In the genomic region with DNA sequence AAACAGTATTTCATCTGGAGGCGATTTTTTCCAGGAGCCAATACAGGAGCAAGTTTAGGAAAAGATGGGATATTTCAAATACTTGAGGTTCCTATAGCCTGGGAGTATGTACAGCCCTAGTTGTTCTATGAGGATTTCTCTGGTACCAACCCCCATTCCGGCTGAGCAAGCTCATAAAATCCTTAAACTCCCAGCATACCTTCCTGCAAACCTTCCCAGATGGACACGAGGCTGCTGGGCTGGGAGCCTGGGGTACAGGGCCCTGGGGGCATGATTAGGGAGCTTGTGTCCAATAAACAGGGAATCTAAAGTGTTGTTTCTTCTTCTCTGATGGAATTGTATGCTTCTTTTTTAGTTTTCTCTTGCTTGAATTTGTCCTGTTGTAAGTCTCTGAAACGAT, we compare ENCODE assay signal across 9 cellular contexts. TPM values are rescaled to one million over a fixed set of nuclear protein-coding genes. Genes with fewer than 3 reads are reported as not detected.
DNase-seq lines count a peak whose midpoint lies in the region; ATAC-seq, FAIRE-seq and TF ChIP-seq lines count a peak whose summit lies in the region.
"Had no signal": no experiment of that assay in that cellular context is flagged by ENCODE, and none has a peak within 500 bp of the region (broad histone marks: within the 10 kb centered on the region; RNA-seq: fewer than 3 reads in every experiment).

No MANE protein-coding gene starts in this region.

- TF ChIP-seq CTCF in kidney (IDR thresholded peaks at IDR 0.05; ENCODE audit: borderline replicate concordance, extremely low read depth, insufficient read depth) (no peak), tibial artery (IDR thresholded peaks at IDR 0.05) (no peak)

- peaks cover 0 to 13% of the 10 kb centered on the region in 2 donors for H3K4me1 ChIP-seq in kidney (ENCODE audit: control insufficient read depth in 1 of 2, insufficient read depth in 1 of 2, low read depth in 1 of 2, low read length in 2 of 2)
- peaks cover 0 to 16% (median 7%) of the 10 kb centered on the region in 4 donors for H3K4me1 ChIP-seq in tibial artery

- no peaks in the 10 kb centered on the region for H3K27me3 Mint-ChIP-seq in activated naive CD4-positive, alpha-beta T cell treated with anti-CD3 and anti-CD28 coated beads, Interleukin-2, amount 10 ng/mL, durations not matched to agents 7 days and 5 days
- peaks cover 4% of the 10 kb centered on the region for H3K27me3 Mint-ChIP-seq in activated naive CD8-positive, alpha-beta T cell treated with anti-CD3 and anti-CD28 coated beads for 36 hours

- no peaks in the 10 kb centered on the region for H3K27me3 ChIP-seq in tibial artery

- peak overlapping the region; percentile 62 to 85 for H3K4me3 ChIP-seq in kidney (ENCODE audit: low read length in 2 of 2)
- H3K4me3 ChIP-seq in tibial artery = peak overlapping the region; percentile 63 to 79

- no peak for DNase-seq in activated naive CD4-positive, alpha-beta T cell treated with anti-CD3 and anti-CD28 coated beads, Interleukin-2, amount 10 ng/mL, durations not matched to agents 7 days and 5 days
- DNase-seq in activated naive CD4-positive, alpha-beta T cell (lab: John Stamatoyannopoulos, UW) = no peak
- no peak for DNase-seq in activated naive CD8-positive, alpha-beta T cell treated with anti-CD3 and anti-CD28 coated beads for 36 hours
- no peak for DNase-seq in kidney
- DNase-seq in tibial artery = no peak
- DNase-seq: activated CD4-positive, alpha-beta T cell treated with anti-CD3 and anti-CD28 coated beads for 48 hours had no signal

- CTCF ChIA-PET in activated naive CD4-positive, alpha-beta T cell treated with anti-CD3 and anti-CD28 coated beads, Interleukin-2, amount 10 ng/mL, durations not matched to agents 7 days and 5 days (lab: Charles Lee) = interaction anchor here (0.6 to 1.7 kb wide), 4 partner anchors 30 to 75 kb away, joined by 3 to 6 read pairs (median 4); partner anchors contain the start of gene ATP6V1G2

- H3K9ac ChIP-seq in kidney (ENCODE audit: low read length in 2 of 2) = peak overlapping the region; percentile 52 to 97

- H3K36me3 Mint-ChIP-seq in activated naive CD4-positive, alpha-beta T cell treated with anti-CD3 and anti-CD28 coated beads, Interleukin-2, amount 10 ng/mL, durations not matched to agents 7 days and 5 days = peaks cover 52% of the 10 kb centered on the region
- peaks cover 59% of the 10 kb centered on the region for H3K36me3 Mint-ChIP-seq in activated naive CD8-positive, alpha-beta T cell treated with anti-CD3 and anti-CD28 coated beads for 36 hours

- ATAC-seq in GM19328 (IDR thresholded peaks at IDR 0.05; ENCODE audit: unreplicated experiment) (no peak), GM18498 (IDR thresholded peaks at IDR 0.05; ENCODE audit: unreplicated experiment) (no peak), GM21717 (IDR thresholded peaks at IDR 0.05; ENCODE audit: unreplicated experiment) (no peak)

- H3K36me3 ChIP-seq in kidney (ENCODE audit: control insufficient read depth in 1 of 2, insufficient read depth in 2 of 2, low read length in 2 of 2) = peaks cover 29 to 36% of the 10 kb centered on the region in 2 donors
- peaks cover 32 to 38% (median 36%) of the 10 kb centered on the region in 3 donors for H3K36me3 ChIP-seq in tibial artery

- peak overlapping the region; percentile 94 for H3K27ac Mint-ChIP-seq in activated naive CD4-positive, alpha-beta T cell treated with anti-CD3 and anti-CD28 coated beads, Interleukin-2, amount 10 ng/mL, durations not matched to agents 7 days and 5 days
- peak overlapping the region; percentile 97 for H3K27ac Mint-ChIP-seq in activated naive CD8-positive, alpha-beta T cell treated with anti-CD3 and anti-CD28 coated beads for 36 hours

- no peaks in the 10 kb centered on the region for H3K9me3 Mint-ChIP-seq in activated naive CD4-positive, alpha-beta T cell treated with anti-CD3 and anti-CD28 coated beads, Interleukin-2, amount 10 ng/mL, durations not matched to agents 7 days and 5 days
- no peaks in the 10 kb centered on the region for H3K9me3 Mint-ChIP-seq in activated naive CD8-positive, alpha-beta T cell treated with anti-CD3 and anti-CD28 coated beads for 36 hours

- peak overlapping the region; percentile 91 for H3K4me3 Mint-ChIP-seq in activated naive CD4-positive, alpha-beta T cell treated with anti-CD3 and anti-CD28 coated beads, Interleukin-2, amount 10 ng/mL, durations not matched to agents 7 days and 5 days
- H3K4me3 Mint-ChIP-seq in activated naive CD8-positive, alpha-beta T cell treated with anti-CD3 and anti-CD28 coated beads for 36 hours = peak overlapping the region; percentile 85

- intact Hi-C loops in kidney (cut with DNase I) (no loop called here), tibial artery (cut with DNase I; ENCODE audit: low total_unique reads) (no loop called here)

- no peak for FAIRE-seq in kidney (lab: Jason Lieb, UNC)

- H3K9me3 ChIP-seq in kidney (ENCODE audit: control insufficient read depth in 1 of 2, low read length in 2 of 2) (no peaks in the 10 kb centered on the region), tibial artery (no peaks in the 10 kb centered on the region)

- peaks cover 41% of the 10 kb centered on the region for H3K4me1 Mint-ChIP-seq in activated naive CD4-positive, alpha-beta T cell treated with anti-CD3 and anti-CD28 coated beads, Interleukin-2, amount 10 ng/mL, durations not matched to agents 7 days and 5 days
- H3K4me1 Mint-ChIP-seq in activated naive CD8-positive, alpha-beta T cell treated with anti-CD3 and anti-CD28 coated beads for 36 hours = peaks cover 26% of the 10 kb centered on the region

- H3K27ac ChIP-seq in kidney (ENCODE audit: low read depth in 2 of 2, low read length in 2 of 2) (peak overlapping the region in 1 of 2 donors; percentile 7), tibial artery (peak overlapping the region; percentile 90 to 91)

RNA-seq across cellular contexts. Expression of gene PRRC2A, which starts 1.5 kb away (rescaled TPM):
- total RNA-seq in activated naive CD8-positive, alpha-beta T cell treated with anti-CD3 and anti-CD28 coated beads for 36 hours = 100 to 1,000 TPM; 244 to 252 TPM
- total RNA-seq in kidney = 159 TPM
- polyA plus RNA-seq in kidney (ENCODE audit: insufficient read depth, low read depth, low replicate concordance) = 84.6 TPM

RNA-seq across cellular contexts. Expression of gene AIF1, which starts 7.0 kb away (rescaled TPM):
- total RNA-seq in activated naive CD8-positive, alpha-beta T cell treated with anti-CD3 and anti-CD28 coated beads for 36 hours = 100 to 1,000 TPM; 150 to 157 TPM
- total RNA-seq in kidney = 44.1 TPM
- 121 TPM for polyA plus RNA-seq in kidney (ENCODE audit: insufficient read depth, low read depth, low replicate concordance)

RNA-seq across cellular contexts. Expression of gene NCR3, which starts 29.2 kb away (rescaled TPM):
- 10 to 100 TPM; 28.7 to 31.2 TPM for total RNA-seq in activated naive CD8-positive, alpha-beta T cell treated with anti-CD3 and anti-CD28 coated beads for 36 hours
- total RNA-seq in kidney = 0.82 TPM
- not detected for polyA plus RNA-seq in kidney (ENCODE audit: insufficient read depth, low read depth, low replicate concordance)

RNA-seq across cellular contexts. Expression of gene BAG6, which starts 30.5 kb away (rescaled TPM):
- 100 to 1,000 TPM; 244 to 246 TPM for total RNA-seq in activated naive CD8-positive, alpha-beta T cell treated with anti-CD3 and anti-CD28 coated beads for 36 hours
- 232 TPM for total RNA-seq in kidney
- polyA plus RNA-seq in kidney (ENCODE audit: insufficient read depth, low read depth, low replicate concordance) = 215 TPM

RNA-seq across cellular contexts. Expression of gene APOM, which starts 33.7 kb away (rescaled TPM):
- 1 to 10 TPM; 5.1 to 5.7 TPM for total RNA-seq in activated naive CD8-positive, alpha-beta T cell treated with anti-CD3 and anti-CD28 coated beads for 36 hours
- 4.6 TPM for total RNA-seq in kidney
- polyA plus RNA-seq in kidney (ENCODE audit: insufficient read depth, low read depth, low replicate concordance) = 154 TPM

Comparison
In these comparisons a context has a peak if more than half of its experiments do, and no peak if none do; other contexts are left out.
1. RNA of gene NCR3, which starts 29.2 kb away (total RNA-seq): 28.7 to 31.2 TPM in activated naive CD8-positive, alpha-beta T cell treated with anti-CD3 and anti-CD28 coated beads for 36 hours; 0.82 TPM in kidney (single experiment); every median in the first group is over 10 times any median in the second.